Comparison of ENCODE assay signal across 8 cellular contexts in the genomic region with DNA sequence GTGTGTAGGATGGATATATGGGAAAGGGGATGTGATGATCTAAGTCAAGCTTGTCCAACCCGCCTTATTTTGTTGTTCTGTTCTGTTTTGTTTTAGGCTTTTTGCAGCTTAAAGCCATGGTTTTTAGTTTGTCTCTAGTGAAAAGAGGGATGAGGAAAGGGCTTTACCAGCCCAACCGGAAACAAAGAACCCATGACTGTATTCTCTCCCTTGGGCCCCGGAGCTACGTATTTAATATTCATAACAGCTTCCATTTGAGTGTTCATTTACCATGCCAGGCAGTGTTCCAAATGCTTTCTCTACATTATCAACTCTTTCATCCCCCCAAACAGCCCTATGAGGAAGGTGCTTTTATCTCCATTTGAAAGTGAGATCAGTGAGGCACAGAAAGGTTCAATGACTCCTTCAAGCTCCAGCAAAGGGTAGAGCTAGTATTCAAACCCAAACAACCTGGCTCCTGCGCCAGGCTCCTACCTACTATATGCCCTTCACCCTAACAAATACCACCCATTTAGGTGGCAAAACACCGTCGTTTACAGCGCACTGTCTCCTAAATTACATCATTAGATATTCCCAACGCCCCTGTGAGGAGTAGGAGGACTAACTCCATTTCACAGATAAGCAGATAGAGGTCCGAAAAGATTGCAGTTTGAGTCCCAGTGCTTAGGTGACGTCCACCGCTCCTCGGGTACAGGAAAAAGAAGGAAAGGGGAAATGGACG. TPM values are rescaled to one million over a fixed set of nuclear protein-coding genes. Genes with fewer than 3 reads are reported as not detected.
DNase-seq lines count a peak whose midpoint lies in the region; ATAC-seq and TF ChIP-seq lines count a peak whose summit lies in the region.

No MANE protein-coding gene starts in this region.

- no peaks in the 10 kb centered on the region for H3K27me3 ChIP-seq in smooth muscle cell (ENCODE audit: low read depth)

- 13% methylated on average over 14 of the region's 14 CpGs for WGBS in smooth muscle cell (ENCODE audit: low lambda C conversion rate)

- peak overlapping the region; percentile 89 for H3K9ac ChIP-seq in smooth muscle cell (ENCODE audit: low read depth)

- H3K27ac Mint-ChIP-seq in activated naive CD8-positive, alpha-beta T cell treated with anti-CD3 and anti-CD28 coated beads, Interleukin-2, amount 10 ng/mL, durations not matched to agents 7 days and 5 days, result peak overlapping the region; percentile 88

- no peaks in the 10 kb centered on the region for H3K27me3 Mint-ChIP-seq in activated naive CD8-positive, alpha-beta T cell treated with anti-CD3 and anti-CD28 coated beads, Interleukin-2, amount 10 ng/mL, durations not matched to agents 7 days and 5 days

- H3K4me1 ChIP-seq in smooth muscle cell (ENCODE audit: low read depth), result peaks cover 8% of the 10 kb centered on the region

- peak overlapping the region; percentile 92 for H3K4me2 ChIP-seq in smooth muscle cell

- H3K36me3 Mint-ChIP-seq in activated naive CD8-positive, alpha-beta T cell treated with anti-CD3 and anti-CD28 coated beads, Interleukin-2, amount 10 ng/mL, durations not matched to agents 7 days and 5 days, result peaks cover 20% of the 10 kb centered on the region

- POLR2A ChIA-PET in activated naive CD8-positive, alpha-beta T cell treated with anti-CD3 and anti-CD28 coated beads, Interleukin-2, amount 10 ng/mL, durations not matched to agents 7 days and 5 days (lab: Charles Lee), result interaction anchor here (1.7 to 2.3 kb wide), 4 partner anchors 8 to 27 kb away, joined by 4 to 20 read pairs (median 11); partner anchors contain the start of gene GTPBP8

- H3K9me3 Mint-ChIP-seq in activated naive CD8-positive, alpha-beta T cell treated with anti-CD3 and anti-CD28 coated beads, Interleukin-2, amount 10 ng/mL, durations not matched to agents 7 days and 5 days, result peaks cover 1% of the 10 kb centered on the region

- peaks cover 33% of the 10 kb centered on the region for H3K4me1 Mint-ChIP-seq in activated naive CD8-positive, alpha-beta T cell treated with anti-CD3 and anti-CD28 coated beads, Interleukin-2, amount 10 ng/mL, durations not matched to agents 7 days and 5 days

- no peaks in the 10 kb centered on the region for H3F3A ChIP-seq in smooth muscle cell (ENCODE audit: low read depth)

- H3K4me3 ChIP-seq in GM08714 (ENCODE audit: low read length) (peak overlapping the region; percentile 67), iPS-11a (ENCODE audit: low read depth, low read length) (peak overlapping the region; percentile 91), smooth muscle cell (peak overlapping the region; percentile 77)

- H2AFZ ChIP-seq in smooth muscle cell (ENCODE audit: low read depth), result peak overlapping the region; percentile 89

- H3K4me3 Mint-ChIP-seq in activated naive CD8-positive, alpha-beta T cell treated with anti-CD3 and anti-CD28 coated beads, Interleukin-2, amount 10 ng/mL, durations not matched to agents 7 days and 5 days, result peak overlapping the region; percentile 89

- ATAC-seq in HG03521 (IDR thresholded peaks at IDR 0.05; ENCODE audit: unreplicated experiment), result peak; percentile 2
- peak; percentile 0 for ATAC-seq in activated naive CD8-positive, alpha-beta T cell treated with anti-CD3 and anti-CD28 coated beads, Interleukin-2, amount 10 ng/mL, durations not matched to agents 7 days and 5 days (ENCODE audit: low read depth)

- H3K27ac ChIP-seq in smooth muscle cell (ENCODE audit: low read depth), result peak overlapping the region; percentile 85

- no peaks in the 10 kb centered on the region for H3K9me3 ChIP-seq in smooth muscle cell (replicated peaks; ENCODE audit: low read depth)

- in situ Hi-C loops in KBM-7 (cut with MboI; ENCODE audit: low pct_unique_long_range_greater_than_20kb, low sequenced_read_pairs), result no loop called here

- TF ChIP-seq CTCF in smooth muscle cell (IDR thresholded peaks at IDR 0.05; ENCODE audit: borderline replicate concordance, insufficient read depth, poor library complexity, severe bottlenecking), result no peak

- peaks cover 4% of the 10 kb centered on the region for H3K36me3 ChIP-seq in smooth muscle cell (ENCODE audit: low read depth)

- H3K79me2 ChIP-seq in smooth muscle cell (ENCODE audit: low read depth), result peaks cover 52% of the 10 kb centered on the region

- no peaks in the 10 kb centered on the region for H4K20me1 ChIP-seq in smooth muscle cell (ENCODE audit: low read depth)

- no peak for DNase-seq in activated naive CD8-positive, alpha-beta T cell treated with anti-CD3 and anti-CD28 coated beads, Interleukin-2, amount 10 ng/mL, durations not matched to agents 7 days and 5 days
- no peak for DNase-seq in smooth muscle cell (lab: John Stamatoyannopoulos, UW; ENCODE audit: unreplicated experiment)
- no peak for DNase-seq in NCI-H187 (lab: John Stamatoyannopoulos, UW)
- DNase-seq in NCI-H345 (lab: John Stamatoyannopoulos, UW), result no peak
- DNase-seq in KBM-7, result no peak

RNA-seq across cellular contexts. Expression of gene GTPBP8, which starts 27.8 kb away (rescaled TPM):
- 10 to 100 TPM; 26.5 to 26.6 TPM for total RNA-seq in activated naive CD8-positive, alpha-beta T cell treated with anti-CD3 and anti-CD28 coated beads, Interleukin-2, amount 10 ng/mL, durations not matched to agents 7 days and 5 days
- total RNA-seq in smooth muscle cell, result 17.7 and 21.5 TPM in 2 replicates
- polyA plus RNA-seq in smooth muscle cell, result 9.7 and 10.2 TPM in 2 replicates

RNA-seq across cellular contexts. Expression of gene CD200R1, which starts 43.7 kb away (rescaled TPM):
- total RNA-seq in activated naive CD8-positive, alpha-beta T cell treated with anti-CD3 and anti-CD28 coated beads, Interleukin-2, amount 10 ng/mL, durations not matched to agents 7 days and 5 days, result 10 to 100 TPM; 11.4 to 11.6 TPM
- 1.1 TPM in 1 of 2 replicates, not detected in the other for total RNA-seq in smooth muscle cell
- polyA plus RNA-seq in smooth muscle cell, result not detected in 2 replicates
